1 cellular context compared by ENCODE assay signal in the genomic region with DNA sequence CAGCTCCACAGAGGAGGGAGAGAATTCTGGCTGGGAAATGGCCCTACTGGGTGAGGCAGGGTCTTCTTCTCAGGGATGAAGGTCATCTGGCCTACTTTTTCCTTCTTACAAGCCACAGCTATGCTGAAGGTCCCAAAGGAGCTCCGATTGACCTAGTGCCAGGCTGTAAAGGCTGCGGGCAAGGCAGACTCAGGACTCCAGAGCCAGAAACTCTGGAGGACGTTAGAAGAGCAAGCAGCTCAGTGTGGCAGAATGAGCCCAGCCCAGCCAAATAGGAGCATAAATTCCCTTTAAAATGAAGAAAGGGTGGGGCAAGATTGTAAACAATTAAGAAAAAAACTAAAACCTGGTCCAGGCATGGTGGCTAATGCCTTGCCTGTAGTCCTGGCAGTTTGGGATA.
TF ChIP-seq lines count a peak whose summit lies in the region.

No MANE protein-coding gene starts in this region.

TF ChIP-seq in HepG2, 621 proteins besides CTCF, POLR2A, EP300 and RAD21:
- TF ChIP-seq, protein P1, sequence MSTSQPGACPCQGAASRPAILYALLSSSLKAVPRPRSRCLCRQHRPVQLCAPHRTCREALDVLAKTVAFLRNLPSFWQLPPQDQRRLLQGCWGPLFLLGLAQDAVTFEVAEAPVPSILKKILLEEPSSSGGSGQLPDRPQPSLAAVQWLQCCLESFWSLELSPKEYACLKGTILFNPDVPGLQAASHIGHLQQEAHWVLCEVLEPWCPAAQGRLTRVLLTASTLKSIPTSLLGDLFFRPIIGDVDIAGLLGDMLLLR (CRISPR knock-in tag; IDR thresholded peaks at IDR 0.05) = 0 out of 2 replicates have a peak, but pooled peaks have one; percentile 30
- TF ChIP-seq ZKSCAN1 (IDR thresholded peaks at IDR 0.05; ENCODE audit: low read length) = 0 out of 2 replicates have a peak, but pooled peaks have one; percentile 34
- TF ChIP-seq ZNF543 (CRISPR knock-in tag; IDR thresholded peaks at IDR 0.05) = no peak
